ENCODE assay signal across 26 cellular contexts in the genomic region with DNA sequence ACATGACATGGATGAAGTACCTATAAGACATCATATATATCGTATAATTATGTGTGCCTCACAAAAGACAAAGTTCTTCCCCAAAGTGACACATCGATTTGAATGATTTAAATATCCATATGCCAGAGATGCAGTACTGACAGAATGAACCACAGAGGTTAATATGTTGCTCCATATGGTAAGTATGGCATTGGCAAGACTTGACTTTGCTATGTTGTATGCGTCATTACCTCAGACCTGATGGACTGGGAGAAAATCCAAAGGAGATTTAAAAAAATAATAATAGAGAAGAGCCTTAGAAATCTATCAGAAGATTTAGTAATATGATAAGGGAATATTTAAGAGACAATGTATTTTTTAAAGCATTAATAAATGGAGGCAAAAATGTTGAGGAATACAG.
"Had no signal": no experiment of that assay in that cellular context is flagged by ENCODE, and none has a peak within 500 bp of the region (broad histone marks: within the 10 kb centered on the region; RNA-seq: fewer than 3 reads in every experiment).

No MANE protein-coding gene starts in this region.

- H3K4me3 ChIP-seq: ascending aorta, body of pancreas, MG63, SK-N-MC had no signal

- DNase-seq: activated B cell treated with CpG ODN at 0.5 μM for 24 hours; activated CD4-positive, alpha-beta memory T cell treated with anti-CD3 and anti-CD28 coated beads for 36 hours; activated CD4-positive, alpha-beta T cell treated with anti-CD3 and anti-CD28 coated beads for 1 hour; activated CD4-positive, alpha-beta T cell treated with anti-CD3 and anti-CD28 coated beads, Interleukin-2, amount 10 ng/mL, durations not matched to agents 24 days and 14 days; activated CD8-positive, alpha-beta memory T cell treated with anti-CD3 and anti-CD28 coated beads for 24 hours; activated effector memory CD4-positive, alpha-beta T cell treated with anti-CD3 and anti-CD28 coated beads, Interleukin-2, amount 50 U/mL, for 16 hours; activated naive CD4-positive, alpha-beta T cell treated with Interleukin-2 at 50 U/mL for 16 hours; activated naive CD8-positive, alpha-beta T cell treated with anti-CD3 and anti-CD28 coated beads, Interleukin-2, amount 50 U/mL, for 24 hours; activated T-cell treated with anti-CD3 and anti-CD28 coated beads, Interleukin-2, amount 50 U/mL, for 4 hours; amniotic stem cell; body of pancreas; central memory CD4-positive, alpha-beta T cell; MG63; MV-4-11; NCI-H1092 treated with DMSO at 0.1 percent for 48 hours; NCI-H1417 treated with DMSO at 0.1 percent for 48 hours; NCI-H187; NCI-H2081; NCI-H69; PC-3; SIG-M5; T-cell; T-helper 2 cell; T1000 had no signal

- H3K27me3 ChIP-seq: ascending aorta, body of pancreas, MG63 had no signal

- H3K4me1 ChIP-seq: body of pancreas had no signal

- H3K9me3 ChIP-seq: ascending aorta, body of pancreas, MG63 had no signal

- H3K27ac ChIP-seq: ascending aorta, body of pancreas, SK-N-MC had no signal

- H3K36me3 ChIP-seq: ascending aorta, MG63 had no signal
